8 cellular contexts compared by ENCODE assay signal in the genomic region with DNA sequence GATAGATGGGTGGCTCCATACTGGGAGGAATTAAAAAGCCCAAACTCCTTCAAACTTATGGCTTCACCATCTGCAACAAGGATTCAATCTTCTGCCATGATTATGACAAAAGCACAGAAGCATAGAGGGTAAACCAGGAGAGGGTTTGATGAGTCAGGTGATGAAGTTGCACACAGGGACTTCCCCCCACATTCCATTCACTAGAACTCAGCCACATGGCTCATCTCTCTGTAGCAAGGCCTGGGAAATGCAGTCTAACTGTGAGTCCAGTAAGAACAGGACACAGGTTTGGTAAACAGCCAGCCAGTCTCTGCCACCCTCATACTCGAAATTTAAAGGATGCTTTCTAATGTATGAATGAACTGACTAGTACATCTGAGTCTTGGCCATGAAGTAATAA.
DNase-seq lines count a peak whose midpoint lies in the region; ATAC-seq, FAIRE-seq and TF ChIP-seq lines count a peak whose summit lies in the region.

No MANE protein-coding gene starts in this region.

- peaks cover 6% of the 10 kb centered on the region for H3K9me3 Mint-ChIP-seq in activated naive CD8-positive, alpha-beta T cell (ENCODE audit: low read depth)

- peaks cover 0 to 4% of the 10 kb centered on the region in 2 experiments; a peak in 1 of 5 replicates for H3K36me3 ChIP-seq in HepG2 (replicated peaks in 1 of 2; ENCODE audit: control insufficient read depth in 1 of 2, insufficient read depth in 2 of 2, low read length in 2 of 2)

- H3K27me3 Mint-ChIP-seq in activated naive CD8-positive, alpha-beta T cell, result no peaks in the 10 kb centered on the region

- in situ Hi-C loops in HepG2 (cut with HindIII; ENCODE audit: extremely low pct_ligation_motif_present, low pct_unique_long_range_greater_than_20kb), result no loop called here

- BruUV-seq in HepG2 (replicated peaks; lab: Mats Ljungman, UMichigan), result no TSS peak

- H4K20me1 ChIP-seq in HepG2 (ENCODE audit: insufficient read depth, low read length), result no peaks in the 10 kb centered on the region

- CTCF ChIA-PET in HepG2 (lab: Yijun Ruan, JAX; ENCODE audit: low intra/inter-chr PET ratio, low total read pairs), result no interaction called here

- no peaks in the 10 kb centered on the region for H3K79me2 ChIP-seq in HepG2 (ENCODE audit: insufficient read depth, low read length)

- DNase-seq in DMS 273 treated with DMSO at 0.1 percent for 48 hours (lab: John Stamatoyannopoulos, UW), result peak; percentile 8
- peak; percentile 65 for DNase-seq in HepG2 (ENCODE audit: low spot score)
- DNase-seq in NCI-H510A (lab: John Stamatoyannopoulos, UW), result no peak
- DNase-seq in amygdala (lab: John Stamatoyannopoulos, UW), result no peak
- no peak for DNase-seq in NCI-H1048 (lab: John Stamatoyannopoulos, UW)
- DNase-seq in NCI-H748 (lab: John Stamatoyannopoulos, UW; ENCODE audit: unreplicated experiment), result no peak

- H3K4me3 Mint-ChIP-seq in activated naive CD8-positive, alpha-beta T cell, result peak overlapping the region; percentile 62

- no peak for TF ChIP-seq POLR2A in HepG2 (IDR thresholded peaks at IDR 0.05; ENCODE audit: insufficient read depth in 1 of 2, low read depth in 2 of 2, low read length in 2 of 2)

- POLR2A ChIA-PET in HepG2 (lab: Yijun Ruan, JAX), result no interaction called here

- no peak overlapping the region for H3K9ac ChIP-seq in HepG2 (ENCODE audit: insufficient read depth, low read depth, low read length)

- ATAC-seq in HG03378 (IDR thresholded peaks at IDR 0.05; ENCODE audit: unreplicated experiment), result peak; percentile 58
- ATAC-seq in HepG2, result peak; percentile 74

- peak overlapping the region; percentile 95 for H3K27ac Mint-ChIP-seq in activated naive CD8-positive, alpha-beta T cell

- no peak overlapping the region for H2AFZ ChIP-seq in HepG2 (ENCODE audit: low read length)

- H3K4me1 Mint-ChIP-seq in activated naive CD8-positive, alpha-beta T cell (ENCODE audit: low read depth), result peaks cover 96% of the 10 kb centered on the region

- no peaks in the 10 kb centered on the region for H3K27me3 ChIP-seq in HepG2 (ENCODE audit: control insufficient read depth in 1 of 2, insufficient read depth in 2 of 2, low read length in 2 of 2)

- FAIRE-seq in HepG2 (lab: Jason Lieb, UNC), result peak; percentile 49

- 35% methylated on average over 1 of the region's 1 CpG for WGBS in HepG2 (ENCODE audit: low lambda C conversion rate)

- H3K4me1 ChIP-seq in HepG2 (ENCODE audit: insufficient read depth, low read length), result no peaks in the 10 kb centered on the region

- H3K36me3 Mint-ChIP-seq in activated naive CD8-positive, alpha-beta T cell, result peaks cover 37% of the 10 kb centered on the region

- no peak for TF ChIP-seq RAD21 in HepG2 (CRISPR knock-in tag; IDR thresholded peaks at IDR 0.05)

- H3K4me2 ChIP-seq in HepG2 (ENCODE audit: low read depth, low read length), result no peak overlapping the region

- no peaks in the 10 kb centered on the region for H3K9me3 ChIP-seq in HepG2 (ENCODE audit: low read length)

- no peak for TF ChIP-seq CTCF in HepG2 (CRISPR knock-in tag; IDR thresholded peaks at IDR 0.05)

- no peak overlapping the region for H3K4me3 ChIP-seq in HepG2 (replicated peaks in 1 of 3; ENCODE audit: insufficient read depth in 1 of 3, low read depth in 2 of 3, low read length in 3 of 3)

- no peak overlapping the region for H3K27ac ChIP-seq in HepG2 (ENCODE audit: extremely low read length, insufficient read depth, low read length)

- intact Hi-C loops in HepG2 (cut with micrococcal nuclease; ENCODE audit: unreplicated experiment), result no loop called here

- TF ChIP-seq EP300 in HepG2 (IDR thresholded peaks at IDR 0.05; ENCODE audit: low read depth in 2 of 2, low read length in 2 of 2), result no peak
- no peak for TF ChIP-seq EP300 in HepG2 (CRISPR knock-in tag; IDR thresholded peaks at IDR 0.05; ENCODE audit: borderline replicate concordance)

TF ChIP-seq in HepG2, 621 proteins besides CTCF, POLR2A, EP300 and RAD21:
- TF ChIP-seq TFE3 (CRISPR knock-in tag; IDR thresholded peaks at IDR 0.05), result 0 out of 2 replicates have a peak, but pooled peaks have one; percentile 32
- 0 out of 2 replicates have a peak, but pooled peaks have one; percentile 31 for TF ChIP-seq ZNF644 (CRISPR knock-in tag; IDR thresholded peaks at IDR 0.05; ENCODE audit: low read depth)
- TF ChIP-seq ONECUT2 (CRISPR knock-in tag; IDR thresholded peaks at IDR 0.05), result no peak
- TF ChIP-seq SAP130 (CRISPR knock-in tag; IDR thresholded peaks at IDR 0.05; ENCODE audit: low read depth), result peak; percentile 38; the same call in 1 of the 2 replicates
- peak; percentile 65 for TF ChIP-seq FOSL2 (CRISPR knock-in tag; IDR thresholded peaks at IDR 0.05)

Comparison
In these comparisons a context has a peak if more than half of its experiments do, and no peak if none do; other contexts are left out.
1. DNase-seq: peak in DMS 273 treated with DMSO at 0.1 percent for 48 hours (single experiment) and HepG2 (single experiment); none in NCI-H510A (single experiment), amygdala (0 of 56), NCI-H1048 (single experiment) and NCI-H748 (single experiment).